Comparison of ENCODE assay signal across 15 cellular contexts in genomic region chr17:77155125-77155524, GRCh38. TPM values are rescaled to one million over a fixed set of nuclear protein-coding genes. Genes with fewer than 3 reads are reported as not detected.
DNase-seq lines count a peak whose midpoint lies in the region; ATAC-seq lines count a peak whose summit lies in the region.
"Had no signal": no experiment of that assay in that cellular context is flagged by ENCODE, and none has a peak within 500 bp of the region (broad histone marks: within the 10 kb centered on the region; RNA-seq: fewer than 3 reads in every experiment).

No MANE protein-coding gene starts in this region.

- H3K4me3 Mint-ChIP-seq in T-helper 17 cell, result no peak overlapping the region
- H3K4me3 Mint-ChIP-seq in stimulated activated effector memory CD8-positive, alpha-beta T cell treated with anti-CD3 and anti-CD28 coated beads, Interleukin-12 subunit alpha, Interleukin-12 subunit beta, amount 100 ng/mL, for 72 hours, result no peak overlapping the region

- no peaks in the 10 kb centered on the region for H3K9me3 Mint-ChIP-seq in activated naive CD4-positive, alpha-beta T cell treated with anti-CD3 and anti-CD28 coated beads, Interleukin-2, amount 50 U/mL, for 72 hours
- no peaks in the 10 kb centered on the region for H3K9me3 Mint-ChIP-seq in stimulated activated effector memory CD8-positive, alpha-beta T cell treated with anti-CD3 and anti-CD28 coated beads, Interleukin-12 subunit alpha, Interleukin-12 subunit beta, amount 100 ng/mL, for 72 hours

- peaks cover 8 to 11% of the 10 kb centered on the region in 2 donors for H3K36me3 Mint-ChIP-seq in activated naive CD4-positive, alpha-beta T cell treated with anti-CD3 and anti-CD28 coated beads, Interleukin-2, amount 50 U/mL, for 72 hours
- H3K36me3 Mint-ChIP-seq in T-helper 17 cell (ENCODE audit: low read depth), result peaks cover 8% of the 10 kb centered on the region
- peaks cover 61% of the 10 kb centered on the region for H3K36me3 Mint-ChIP-seq in stimulated activated effector memory CD8-positive, alpha-beta T cell treated with anti-CD3 and anti-CD28 coated beads, Interleukin-12 subunit alpha, Interleukin-12 subunit beta, amount 100 ng/mL, for 72 hours

- ATAC-seq in activated naive CD4-positive, alpha-beta T cell treated with anti-CD3 and anti-CD28 coated beads, Interleukin-2, amount 50 U/mL, for 72 hours, result no peak
- ATAC-seq in T-helper 17 cell (no peak), HG02973 (IDR thresholded peaks at IDR 0.05; ENCODE audit: unreplicated experiment) (no peak)
- no peak for ATAC-seq in stimulated activated effector memory CD8-positive, alpha-beta T cell treated with anti-CD3 and anti-CD28 coated beads, Interleukin-12 subunit alpha, Interleukin-12 subunit beta, amount 100 ng/mL, for 72 hours

- H3K9me3 ChIP-seq in T-helper 17 cell (ENCODE audit: control insufficient read depth, low read length, poor library complexity, severe bottlenecking), result no peaks in the 10 kb centered on the region
- H3K9me3 ChIP-seq: heart right ventricle had no signal

- peaks cover 53% of the 10 kb centered on the region for H3K4me1 Mint-ChIP-seq in T-helper 17 cell
- H3K4me1 Mint-ChIP-seq in stimulated activated effector memory CD8-positive, alpha-beta T cell treated with anti-CD3 and anti-CD28 coated beads, Interleukin-12 subunit alpha, Interleukin-12 subunit beta, amount 100 ng/mL, for 72 hours, result peaks cover 54% of the 10 kb centered on the region

- no peak for DNase-seq in activated naive CD4-positive, alpha-beta T cell treated with anti-CD3 and anti-CD28 coated beads, Interleukin-2, amount 50 U/mL, for 72 hours (ENCODE audit: low spot score in 2 of 2)
- no peak for DNase-seq in activated naive CD4-positive, alpha-beta T cell treated with anti-CD3 and anti-CD28 coated beads, Interleukin-2, amount 50 U/mL, for 16 hours
- DNase-seq in T-helper 17 cell (no peak), left kidney (ENCODE audit: low read depth, low spot score) (peak; percentile 38), GOT3 (lab: John Stamatoyannopoulos, UW) (no peak)
- no peak for DNase-seq in stimulated activated effector memory CD8-positive, alpha-beta T cell treated with anti-CD3 and anti-CD28 coated beads, Interleukin-12 subunit alpha, Interleukin-12 subunit beta, amount 100 ng/mL, for 72 hours (ENCODE audit: low spot score in 2 of 2)
- DNase-seq in activated CD4-positive, CD25-positive, alpha-beta regulatory T cell (lab: John Stamatoyannopoulos, UW), result no peak
- DNase-seq: caudate nucleus; effector memory CD4-positive, alpha-beta T cell; EL; heart right ventricle; NCI-H1930; SIG-M5; T-helper 2 cell had no signal

- no peaks in the 10 kb centered on the region for H3K27me3 Mint-ChIP-seq in T-helper 17 cell

- peak overlapping the region; percentile 26 to 81 for H3K27ac Mint-ChIP-seq in activated naive CD4-positive, alpha-beta T cell treated with anti-CD3 and anti-CD28 coated beads, Interleukin-2, amount 50 U/mL, for 72 hours
- peak overlapping the region; percentile 87 for H3K27ac Mint-ChIP-seq in T-helper 17 cell
- peak overlapping the region; percentile 92 for H3K27ac Mint-ChIP-seq in stimulated activated effector memory CD8-positive, alpha-beta T cell treated with anti-CD3 and anti-CD28 coated beads, Interleukin-12 subunit alpha, Interleukin-12 subunit beta, amount 100 ng/mL, for 72 hours

RNA-seq across cellular contexts. Expression of gene SEC14L1, which starts 14.4 kb away (rescaled TPM):
- 100 to 1,000 TPM in 1 of 2 donors, 10 to 100 TPM in 1; 53.4 to 103 TPM for total RNA-seq in activated naive CD4-positive, alpha-beta T cell treated with anti-CD3 and anti-CD28 coated beads, Interleukin-2, amount 50 U/mL, for 72 hours
- 100 to 1,000 TPM in 1 of 2 donors, 10 to 100 TPM in 1; 96.6 to 140 TPM for total RNA-seq in T-helper 17 cell
